In the genomic region with DNA sequence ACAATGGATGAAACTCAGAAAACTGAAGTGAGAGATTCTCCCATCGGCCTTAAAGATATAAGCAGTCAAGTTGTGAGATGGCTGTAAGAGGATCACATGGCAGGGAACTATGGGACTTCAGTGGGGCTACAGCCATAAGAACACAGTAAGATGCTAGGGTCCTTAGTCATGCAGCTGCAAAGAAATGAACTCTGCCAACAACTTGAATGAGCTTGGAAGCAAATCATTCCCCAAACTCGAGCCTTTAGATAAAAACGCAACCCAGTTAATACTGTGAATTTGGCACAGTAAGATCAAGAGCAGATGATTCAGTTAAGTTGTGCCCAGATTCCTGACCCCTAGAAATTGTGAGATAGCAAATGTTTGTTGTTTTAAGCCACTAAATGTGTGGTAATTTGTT, we compare ENCODE assay signal across 1 cellular context.
TF ChIP-seq lines count a peak whose summit lies in the region.

No MANE protein-coding gene starts in this region.

TF ChIP-seq in IMR-90, 13 proteins besides CTCF, POLR2A, EP300 and RAD21:
- TF ChIP-seq BHLHE40 (IDR thresholded peaks at IDR 0.05; ENCODE audit: low read depth, low read length) = no peak
- no peak for TF ChIP-seq NFE2L2 (IDR thresholded peaks at IDR 0.05; ENCODE audit: low read depth, low read length)
- no peak for TF ChIP-seq FOS (IDR thresholded peaks at IDR 0.05; ENCODE audit: low read depth, low read length)
- no peak for TF ChIP-seq SMC3 (IDR thresholded peaks at IDR 0.05; ENCODE audit: low read depth, low read length)
- TF ChIP-seq CEBPB (IDR thresholded peaks at IDR 0.05; ENCODE audit: low read depth, low read length) = no peak
- TF ChIP-seq RFX5 (IDR thresholded peaks at IDR 0.05; ENCODE audit: low read depth, low read length) = no peak
- TF ChIP-seq CHD1 (IDR thresholded peaks at IDR 0.05; ENCODE audit: low read depth, low read length) = no peak
- no peak for TF ChIP-seq RCOR1 (IDR thresholded peaks at IDR 0.05; ENCODE audit: insufficient replicate concordance, low read length)
- no peak for TF ChIP-seq MXI1 (IDR thresholded peaks at IDR 0.05; ENCODE audit: borderline replicate concordance, low read depth, low read length)
- TF ChIP-seq MAZ (IDR thresholded peaks at IDR 0.05; ENCODE audit: borderline replicate concordance, low read depth, low read length) = no peak
- TF ChIP-seq MAFK (IDR thresholded peaks at IDR 0.05; ENCODE audit: low read depth, low read length) = no peak
- TF ChIP-seq, protein P1, sequence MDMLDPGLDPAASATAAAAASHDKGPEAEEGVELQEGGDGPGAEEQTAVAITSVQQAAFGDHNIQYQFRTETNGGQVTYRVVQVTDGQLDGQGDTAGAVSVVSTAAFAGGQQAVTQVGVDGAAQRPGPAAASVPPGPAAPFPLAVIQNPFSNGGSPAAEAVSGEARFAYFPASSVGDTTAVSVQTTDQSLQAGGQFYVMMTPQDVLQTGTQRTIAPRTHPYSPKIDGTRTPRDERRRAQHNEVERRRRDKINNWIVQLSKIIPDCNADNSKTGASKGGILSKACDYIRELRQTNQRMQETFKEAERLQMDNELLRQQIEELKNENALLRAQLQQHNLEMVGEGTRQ (IDR thresholded peaks at IDR 0.05; ENCODE audit: low read depth, low read length) = no peak
- TF ChIP-seq, protein P2, sequence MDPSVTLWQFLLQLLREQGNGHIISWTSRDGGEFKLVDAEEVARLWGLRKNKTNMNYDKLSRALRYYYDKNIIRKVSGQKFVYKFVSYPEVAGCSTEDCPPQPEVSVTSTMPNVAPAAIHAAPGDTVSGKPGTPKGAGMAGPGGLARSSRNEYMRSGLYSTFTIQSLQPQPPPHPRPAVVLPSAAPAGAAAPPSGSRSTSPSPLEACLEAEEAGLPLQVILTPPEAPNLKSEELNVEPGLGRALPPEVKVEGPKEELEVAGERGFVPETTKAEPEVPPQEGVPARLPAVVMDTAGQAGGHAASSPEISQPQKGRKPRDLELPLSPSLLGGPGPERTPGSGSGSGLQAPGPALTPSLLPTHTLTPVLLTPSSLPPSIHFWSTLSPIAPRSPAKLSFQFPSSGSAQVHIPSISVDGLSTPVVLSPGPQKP (IDR thresholded peaks at IDR 0.05; ENCODE audit: borderline replicate concordance, low read depth, low read length) = no peak
